ENCODE assay signal across 13 cellular contexts in genomic region chr1:234750922-234751595, GRCh38.
A peak's percentile ranks its signal among the peaks of the same experiment; 100 is the strongest.
DNase-seq lines count a peak whose midpoint lies in the region; ATAC-seq and TF ChIP-seq lines count a peak whose summit lies in the region.
"Had no signal": no experiment of that assay in that cellular context is flagged by ENCODE, and none has a peak within 500 bp of the region (broad histone marks: within the 10 kb centered on the region; RNA-seq: fewer than 3 reads in every experiment).

No MANE protein-coding gene starts in this region.

- no peak overlapping the region for H3K4me3 Mint-ChIP-seq in CD4-positive, CD25-positive, alpha-beta regulatory T cell
- H3K4me3 Mint-ChIP-seq in endothelial cell (ENCODE audit: unreplicated experiment) (no peak overlapping the region), nephron progenitor cell (no peak overlapping the region)

- H3K36me3 Mint-ChIP-seq in CD4-positive, CD25-positive, alpha-beta regulatory T cell: no peaks in the 10 kb centered on the region
- no peaks in the 10 kb centered on the region for H3K36me3 Mint-ChIP-seq in endothelial cell (ENCODE audit: low read depth, unreplicated experiment)
- H3K36me3 Mint-ChIP-seq in nephron progenitor cell (ENCODE audit: low read depth): no peaks in the 10 kb centered on the region

- H3K9me3 Mint-ChIP-seq in CD4-positive, CD25-positive, alpha-beta regulatory T cell: peaks cover 0 to 1% (median 0%) of the 10 kb centered on the region in 7 donors
- H3K9me3 Mint-ChIP-seq in endothelial cell (ENCODE audit: unreplicated experiment) (no peaks in the 10 kb centered on the region), nephron progenitor cell (no peaks in the 10 kb centered on the region)

- DNase-seq in CD4-positive, CD25-positive, alpha-beta regulatory T cell: no peak
- DNase-seq in NCI-H2196 (lab: John Stamatoyannopoulos, UW; ENCODE audit: unreplicated experiment) (peak; percentile 38), endothelial cell (ENCODE audit: low spot score) (no peak), mucosa of gallbladder (ENCODE audit: low spot score) (peak; percentile 41), NCI-H2227 treated with DMSO at 0.1 percent for 48 hours (lab: John Stamatoyannopoulos, UW) (no peak), nephron progenitor cell (no peak), SIG-M5 (lab: John Stamatoyannopoulos, UW) (no peak)
- DNase-seq: activated CD4-positive, CD25-positive, alpha-beta regulatory T cell treated with anti-CD3 and anti-CD28 coated beads, Interleukin-2, amount 50 U/mL, for 72 hours; central memory CD4-positive, alpha-beta T cell; NCI-H187; stimulated activated CD4-positive, alpha-beta T cell treated with anti-CD3 and anti-CD28 coated beads, Interleukin-4, amount 100 ng/mL, for 4 hours had no signal

- no peak overlapping the region for H3K27ac ChIP-seq in CD4-positive, CD25-positive, alpha-beta regulatory T cell (ENCODE audit: insufficient read depth, low read length, poor library complexity, severe bottlenecking)
- H3K27ac ChIP-seq: parathyroid adenoma had no signal

- ATAC-seq in CD4-positive, CD25-positive, alpha-beta regulatory T cell (ENCODE audit: low read depth in 2 of 2): no peak
- no peak for ATAC-seq in HG02981 (IDR thresholded peaks at IDR 0.05; ENCODE audit: unreplicated experiment)

- peak overlapping the region in 2 of 3 donors; percentile 2 to 52 for H3K27ac Mint-ChIP-seq in CD4-positive, CD25-positive, alpha-beta regulatory T cell
- H3K27ac Mint-ChIP-seq in endothelial cell (ENCODE audit: unreplicated experiment): peak overlapping the region; percentile 18
- H3K27ac Mint-ChIP-seq in nephron progenitor cell: no peak overlapping the region

- H3K4me1 ChIP-seq in CD4-positive, CD25-positive, alpha-beta regulatory T cell (ENCODE audit: control insufficient read depth, insufficient read depth, low read length, poor library complexity, severe bottlenecking): no peaks in the 10 kb centered on the region
- H3K4me1 ChIP-seq: parathyroid adenoma had no signal

- H3K36me3 ChIP-seq in CD4-positive, CD25-positive, alpha-beta regulatory T cell (ENCODE audit: control insufficient read depth, insufficient read depth, low read length): no peaks in the 10 kb centered on the region

- H3K9me3 ChIP-seq in CD4-positive, CD25-positive, alpha-beta regulatory T cell (ENCODE audit: control insufficient read depth in 2 of 2, low read length in 2 of 2): no peaks in the 10 kb centered on the region

- TF ChIP-seq CTCF in endothelial cell (IDR thresholded peaks at IDR 0.05; ENCODE audit: unreplicated experiment) (no peak), nephron progenitor cell (IDR thresholded peaks at IDR 0.05) (no peak)

- peaks cover 16% of the 10 kb centered on the region for H3K27me3 Mint-ChIP-seq in CD4-positive, CD25-positive, alpha-beta regulatory T cell
- H3K27me3 Mint-ChIP-seq in endothelial cell (ENCODE audit: unreplicated experiment): peaks cover 6% of the 10 kb centered on the region
- H3K27me3 Mint-ChIP-seq in nephron progenitor cell (ENCODE audit: low read depth, poor library complexity): no peaks in the 10 kb centered on the region

- no peak overlapping the region for H3K4me3 ChIP-seq in CD4-positive, CD25-positive, alpha-beta regulatory T cell (ENCODE audit: low read depth, low read length)

- H3K4me1 Mint-ChIP-seq in CD4-positive, CD25-positive, alpha-beta regulatory T cell: peaks cover 0 to 4% (median 1%) of the 10 kb centered on the region in 4 donors
- H3K4me1 Mint-ChIP-seq in endothelial cell (ENCODE audit: unreplicated experiment): peaks cover 30% of the 10 kb centered on the region
- H3K4me1 Mint-ChIP-seq in nephron progenitor cell: peaks cover 51% of the 10 kb centered on the region

- H3K27me3 ChIP-seq in CD4-positive, CD25-positive, alpha-beta regulatory T cell (ENCODE audit: control insufficient read depth, insufficient read depth, low read length): no peaks in the 10 kb centered on the region

Comparison
In these comparisons a context has a peak if more than half of its experiments do, and no peak if none do; other contexts are left out.
1. DNase-seq: peak in NCI-H2196 (single experiment) and mucosa of gallbladder (single experiment); none in CD4-positive, CD25-positive, alpha-beta regulatory T cell (0 of 3), endothelial cell (single experiment), NCI-H2227 treated with DMSO at 0.1 percent for 48 hours (single experiment), nephron progenitor cell (single experiment) and SIG-M5 (single experiment).